ENCODE assay signal across 1 cellular context in genomic region chr3:12833226-12834161, GRCh38.
TF ChIP-seq lines count a peak whose summit lies in the region.

No MANE protein-coding gene starts in this region.

TF ChIP-seq in GM12878, 131 proteins besides CTCF, POLR2A, EP300 and RAD21 (continued from another document):
- TF ChIP-seq ZBTB4 (CRISPR knock-in tag; IDR thresholded peaks at IDR 0.05): no peak
- TF ChIP-seq ZNF687 (IDR thresholded peaks at IDR 0.05): no peak
- peak; percentile 58; the same call in 1 of the 2 replicates for TF ChIP-seq POLR2AphosphoS5 (IDR thresholded peaks at IDR 0.05; ENCODE audit: low read length)
- no peak for TF ChIP-seq KDM1A (IDR thresholded peaks at IDR 0.05; ENCODE audit: borderline replicate concordance)
- no peak for TF ChIP-seq IRF3 (IDR thresholded peaks at IDR 0.05)
- no peak for TF ChIP-seq SP1 (IDR thresholded peaks at IDR 0.05; ENCODE audit: low read depth, low read length)
